8 cellular contexts compared by ENCODE assay signal in genomic region chr14:36662258-36662542, GRCh38. TPM values are rescaled to one million over a fixed set of nuclear protein-coding genes. Genes with fewer than 3 reads are reported as not detected.
DNase-seq lines count a peak whose midpoint lies in the region; ATAC-seq, FAIRE-seq and TF ChIP-seq lines count a peak whose summit lies in the region.

No MANE protein-coding gene starts in this region.

- ATAC-seq in activated CD8-positive, alpha-beta memory T cell treated with anti-CD3 and anti-CD28 coated beads, Interleukin-2, amount 10 ng/mL, durations not matched to agents 7 days and 5 days, result no peak

- no peak for FAIRE-seq in GM12892 (lab: Jason Lieb, UNC)

- no peak for TF ChIP-seq POLR2A in lower leg skin (IDR thresholded peaks at IDR 0.05)
- no peak for TF ChIP-seq POLR2A in thyroid gland (IDR thresholded peaks at IDR 0.05)
- no peak for TF ChIP-seq POLR2A in GM12892 (IDR thresholded peaks at IDR 0.05; ENCODE audit: low read depth, low read length)

- peak overlapping the region; percentile 28 for H3K4me3 Mint-ChIP-seq in activated CD8-positive, alpha-beta memory T cell treated with anti-CD3 and anti-CD28 coated beads, Interleukin-2, amount 10 ng/mL, durations not matched to agents 7 days and 5 days

- H3K4me1 ChIP-seq in thyroid gland, result peaks cover 41 to 53% of the 10 kb centered on the region in 2 donors

- H3K36me3 Mint-ChIP-seq in activated CD8-positive, alpha-beta memory T cell treated with anti-CD3 and anti-CD28 coated beads, Interleukin-2, amount 10 ng/mL, durations not matched to agents 7 days and 5 days, result peaks cover 14% of the 10 kb centered on the region

- H3K27ac Mint-ChIP-seq in activated CD8-positive, alpha-beta memory T cell treated with anti-CD3 and anti-CD28 coated beads, Interleukin-2, amount 10 ng/mL, durations not matched to agents 7 days and 5 days, result no peak overlapping the region

- TF ChIP-seq CTCF in astrocyte of the cerebellum (IDR thresholded peaks at IDR 0.05; ENCODE audit: low read depth, low read length, missing control alignments) (no peak), lower leg skin (IDR thresholded peaks at IDR 0.05) (no peak), thyroid gland (IDR thresholded peaks at IDR 0.05) (no peak)

- peaks cover 68% of the 10 kb centered on the region for H3K27me3 ChIP-seq in thyroid gland

- no peak for DNase-seq in activated CD8-positive, alpha-beta memory T cell treated with anti-CD3 and anti-CD28 coated beads, Interleukin-2, amount 10 ng/mL, durations not matched to agents 7 days and 5 days
- no peak for DNase-seq in activated CD8-positive, alpha-beta memory T cell treated with anti-CD3 and anti-CD28 coated beads for 24 hours
- no peak for DNase-seq in astrocyte of the cerebellum (ENCODE audit: low read depth)
- no peak for DNase-seq in lower leg skin (ENCODE audit: low spot score in 2 of 2)
- no peak for DNase-seq in thyroid gland
- no peak for DNase-seq in GM12892 (ENCODE audit: insufficient read length)
- no peak for DNase-seq in DMS53 (lab: John Stamatoyannopoulos, UW)
- no peak for DNase-seq in ecto neural progenitor cell (ENCODE audit: low spot score)

- in situ Hi-C loops in astrocyte of the cerebellum (cut with HindIII; ENCODE audit: low sequenced_read_pairs), result no loop called here

- H3K9me3 Mint-ChIP-seq in activated CD8-positive, alpha-beta memory T cell treated with anti-CD3 and anti-CD28 coated beads, Interleukin-2, amount 10 ng/mL, durations not matched to agents 7 days and 5 days (ENCODE audit: low read depth), result peaks cover 4% of the 10 kb centered on the region

- no peaks in the 10 kb centered on the region for H3K9me3 ChIP-seq in thyroid gland

- H3K4me1 Mint-ChIP-seq in activated CD8-positive, alpha-beta memory T cell treated with anti-CD3 and anti-CD28 coated beads, Interleukin-2, amount 10 ng/mL, durations not matched to agents 7 days and 5 days, result peaks cover 6% of the 10 kb centered on the region

- CTCF ChIA-PET in activated CD8-positive, alpha-beta memory T cell treated with anti-CD3 and anti-CD28 coated beads, Interleukin-2, amount 10 ng/mL, durations not matched to agents 7 days and 5 days (lab: Charles Lee), result no interaction called here

- 2 to 3% methylated on average over 11 of the region's 11 CpGs for WGBS in lower leg skin, 2 donors
- 3 to 4% methylated on average over 11 of the region's 11 CpGs for WGBS in thyroid gland, 2 donors

- H3K4me3 ChIP-seq in astrocyte of the cerebellum (ENCODE audit: low read depth, low read length), result peak overlapping the region; percentile 36
- H3K4me3 ChIP-seq in lower leg skin (ENCODE audit: low read depth, poor library complexity, severe bottlenecking), result peak overlapping the region; percentile 34
- peak overlapping the region in 2 of 3 donors; percentile 16 to 29 for H3K4me3 ChIP-seq in thyroid gland (replicated peaks in 1 of 3)

- H3K27me3 Mint-ChIP-seq in activated CD8-positive, alpha-beta memory T cell treated with anti-CD3 and anti-CD28 coated beads, Interleukin-2, amount 10 ng/mL, durations not matched to agents 7 days and 5 days, result peaks cover 96% of the 10 kb centered on the region

- H3K36me3 ChIP-seq in thyroid gland, result no peaks in the 10 kb centered on the region

- H3K27ac ChIP-seq in thyroid gland, result no peak overlapping the region

- intact Hi-C loops in lower leg skin (cut with DNase I; ENCODE audit: low total_unique reads) (no loop called here), thyroid gland (cut with DNase I) (no loop called here)

RNA-seq across cellular contexts. Expression of gene PAX9, which starts 0.5 kb away (rescaled TPM):
- total RNA-seq in activated CD8-positive, alpha-beta memory T cell treated with anti-CD3 and anti-CD28 coated beads, Interleukin-2, amount 10 ng/mL, durations not matched to agents 7 days and 5 days, result not detected
- total RNA-seq in lower leg skin, result 1 to 10 TPM in 2 of 4 donors, under 1 TPM in 2; 0.11 to 1.2 (median 0.64) TPM
- total RNA-seq in thyroid gland, result 10 to 100 TPM in 1 of 4 donors, 1 to 10 TPM in 2, under 1 TPM in 1; 0.81 to 11.4 (median 3.0) TPM
- polyA plus RNA-seq in GM12892 (2012; ENCODE audit: missing spikeins), result 1.3 TPM
